Comparison of ENCODE assay signal across 8 cellular contexts in genomic region chr17:57927048-57927723, GRCh38. TPM values are rescaled to one million over a fixed set of nuclear protein-coding genes. Genes with fewer than 3 reads are reported as not detected.
A peak's percentile ranks its signal among the peaks of the same experiment; 100 is the strongest.
DNase-seq lines count a peak whose midpoint lies in the region; TF ChIP-seq lines count a peak whose summit lies in the region.

No MANE protein-coding gene starts in this region.

- no peak overlapping the region for H3K4me3 Mint-ChIP-seq in activated T-helper 2 cell treated with anti-CD3 and anti-CD28 coated beads, Interferon-gamma antibody, Interleukin-2, Interleukin-4, amounts not matched to agents 10 μg/mL and 5 μg/mL and 100 μg/mL, durations not matched to agents 14 hours and 24 hours and 36 hours (ENCODE audit: low read depth)

- peaks cover 22% of the 10 kb centered on the region for H3K4me1 ChIP-seq in PC-9 (replicated peaks; ENCODE audit: insufficient read depth)

- no peaks in the 10 kb centered on the region for H3K9me3 Mint-ChIP-seq in activated T-helper 2 cell treated with anti-CD3 and anti-CD28 coated beads, Interferon-gamma antibody, Interleukin-2, Interleukin-4, amounts not matched to agents 10 μg/mL and 5 μg/mL and 100 μg/mL, durations not matched to agents 14 hours and 24 hours and 36 hours

- H3K4me2 ChIP-seq in PC-9 = peak overlapping the region; percentile 55

- H2AFZ ChIP-seq in PC-9 = no peak overlapping the region

- peaks cover 10% of the 10 kb centered on the region for H3F3A ChIP-seq in PC-9 (ENCODE audit: insufficient read depth, low read depth)

- H3K36me3 Mint-ChIP-seq in activated T-helper 2 cell treated with anti-CD3 and anti-CD28 coated beads, Interferon-gamma antibody, Interleukin-2, Interleukin-4, amounts not matched to agents 10 μg/mL and 5 μg/mL and 100 μg/mL, durations not matched to agents 14 hours and 24 hours and 36 hours (ENCODE audit: low read depth) = no peaks in the 10 kb centered on the region

- no peaks in the 10 kb centered on the region for H3K27me3 ChIP-seq in H7 (ENCODE audit: control insufficient read depth, insufficient read depth, low read length)
- no peaks in the 10 kb centered on the region for H3K27me3 ChIP-seq in PC-9 (ENCODE audit: insufficient read depth, low read depth)

- intact Hi-C loops in PC-9 (cut with micrococcal nuclease; ENCODE audit: unreplicated experiment) = no loop called here
- intact Hi-C loops in activated T-helper 2 cell treated with anti-CD3 and anti-CD28 coated beads, Interferon-gamma antibody, Interleukin-2, Interleukin-4, amounts not matched to agents 10 μg/mL and 5 μg/mL and 100 μg/mL, durations not matched to agents 14 hours and 24 hours and 36 hours (cut with micrococcal nuclease) = no loop called here

- no peaks in the 10 kb centered on the region for H4K20me1 ChIP-seq in PC-9 (ENCODE audit: insufficient read depth)

- no peaks in the 10 kb centered on the region for H3K36me3 ChIP-seq in H7 (replicated peaks; ENCODE audit: control insufficient read depth, insufficient read depth, low read length)
- H3K36me3 ChIP-seq in PC-9 (ENCODE audit: low read depth) = no peaks in the 10 kb centered on the region

- H3K9me3 ChIP-seq in PC-9 (ENCODE audit: insufficient read depth, low read depth) = no peaks in the 10 kb centered on the region

- DNase-seq in H7 (peak; percentile 79), PC-9 (peak; percentile 71 to 85), fibroblast of the aortic adventitia (ENCODE audit: low read depth) (peak; percentile 84), retina (peak; percentile 87), NCI-H1694 (lab: John Stamatoyannopoulos, UW) (no peak), GM13976 (ENCODE audit: low spot score) (no peak)
- no peak for DNase-seq in activated T-helper 2 cell treated with anti-CD3 and anti-CD28 coated beads, Interferon-gamma antibody, Interleukin-2, Interleukin-4, amounts not matched to agents 10 μg/mL and 5 μg/mL and 100 μg/mL, durations not matched to agents 14 hours and 24 hours and 36 hours (ENCODE audit: low spot score)
- DNase-seq in activated CD8-positive, alpha-beta memory T cell treated with anti-CD3 and anti-CD28 coated beads, Interleukin-2, amount 50 U/mL, for 4 hours = no peak

- no peaks in the 10 kb centered on the region for H3K9me2 ChIP-seq in PC-9 (ENCODE audit: insufficient read depth)

- POLR2A ChIA-PET in PC-9 (lab: Charles Lee; ENCODE audit: unreplicated experiment) = interaction anchor here (0.6 kb wide), 1 partner anchor 66 kb away, joined by 9 read pairs; no protein-coding TSS in a partner anchor

- TF ChIP-seq CTCF in PC-9 (conservative IDR thresholded peaks at IDR 0.05) = no peak
- no peak for TF ChIP-seq CTCF in fibroblast of the aortic adventitia (IDR thresholded peaks at IDR 0.05; ENCODE audit: insufficient read depth, low read length)
- TF ChIP-seq CTCF in GM13976 (IDR thresholded peaks at IDR 0.05; ENCODE audit: borderline replicate concordance, control extremely low read depth, extremely low read depth, insufficient read depth, missing control alignments) = no peak

- H3K4me3 ChIP-seq in H7 (ENCODE audit: insufficient read depth, low read depth, low read length) (no peak overlapping the region), PC-9 (no peak overlapping the region), fibroblast of the aortic adventitia (ENCODE audit: low read depth, low read length) (no peak overlapping the region)

- no peak overlapping the region for H3K27ac Mint-ChIP-seq in activated T-helper 2 cell treated with anti-CD3 and anti-CD28 coated beads, Interferon-gamma antibody, Interleukin-2, Interleukin-4, amounts not matched to agents 10 μg/mL and 5 μg/mL and 100 μg/mL, durations not matched to agents 14 hours and 24 hours and 36 hours

- in situ Hi-C loops in GM13976 (cut with MboI; ENCODE audit: low sequenced_read_pairs, unreplicated experiment) = no loop called here

- H3K4me1 Mint-ChIP-seq in activated T-helper 2 cell treated with anti-CD3 and anti-CD28 coated beads, Interferon-gamma antibody, Interleukin-2, Interleukin-4, amounts not matched to agents 10 μg/mL and 5 μg/mL and 100 μg/mL, durations not matched to agents 14 hours and 24 hours and 36 hours (ENCODE audit: low read depth) = peaks cover 3% of the 10 kb centered on the region

- CTCF ChIA-PET in PC-9 (lab: Charles Lee) = interaction anchor here (0.7 to 1.4 kb wide), 5 partner anchors 52 to 315 kb away, joined by 3 to 7 read pairs (median 6); no protein-coding TSS in a partner anchor

- H3K27me3 Mint-ChIP-seq in activated T-helper 2 cell treated with anti-CD3 and anti-CD28 coated beads, Interferon-gamma antibody, Interleukin-2, Interleukin-4, amounts not matched to agents 10 μg/mL and 5 μg/mL and 100 μg/mL, durations not matched to agents 14 hours and 24 hours and 36 hours (ENCODE audit: low read depth) = peaks cover 11% of the 10 kb centered on the region

- H3K27ac ChIP-seq in PC-9 = no peak overlapping the region; the same call in 1 of the 2 replicates

- no TSS peak for BruUV-seq in PC-9 (replicated peaks; lab: Mats Ljungman, UMichigan)

- H3K79me2 ChIP-seq in PC-9 (ENCODE audit: low read depth) = 0 out of 2 replicates have a peak, but pooled peaks cover 7% of the 10 kb centered on the region

RNA-seq across cellular contexts. Expression of gene CUEDC1, which starts 28.0 kb away (rescaled TPM):
- total RNA-seq in H7 (2014; rRNA removed; shearing (Covaris generic)) = 8.1 and 13.9 TPM in 2 replicates
- total RNA-seq in PC-9 (2021) (60.7 and 61.4 TPM in 2 replicates), fibroblast of the aortic adventitia (ENCODE audit: low replicate concordance) (17.1 and 25.7 TPM in 2 replicates)
- total RNA-seq in activated T-helper 2 cell treated with anti-CD3 and anti-CD28 coated beads, Interferon-gamma antibody, Interleukin-2, Interleukin-4, amounts not matched to agents 10 μg/mL and 5 μg/mL and 100 μg/mL, durations not matched to agents 14 hours and 24 hours and 36 hours = 0.30 and 0.34 TPM in 2 replicates

Comparison
In these comparisons a context has a peak if more than half of its experiments do, and no peak if none do; other contexts are left out.
1. DNase-seq: peak in H7 (single experiment), PC-9 (2 of 2), fibroblast of the aortic adventitia (single experiment) and retina (single experiment); none in activated T-helper 2 cell treated with anti-CD3 and anti-CD28 coated beads, Interferon-gamma antibody, Interleukin-2, Interleukin-4, amounts not matched to agents 10 μg/mL and 5 μg/mL and 100 μg/mL, durations not matched to agents 14 hours and 24 hours and 36 hours (single experiment), NCI-H1694 (single experiment), GM13976 (single experiment) and activated CD8-positive, alpha-beta memory T cell treated with anti-CD3 and anti-CD28 coated beads, Interleukin-2, amount 50 U/mL, for 4 hours (single experiment).